Comparison of ENCODE assay signal across 2 cellular contexts in the genomic region with DNA sequence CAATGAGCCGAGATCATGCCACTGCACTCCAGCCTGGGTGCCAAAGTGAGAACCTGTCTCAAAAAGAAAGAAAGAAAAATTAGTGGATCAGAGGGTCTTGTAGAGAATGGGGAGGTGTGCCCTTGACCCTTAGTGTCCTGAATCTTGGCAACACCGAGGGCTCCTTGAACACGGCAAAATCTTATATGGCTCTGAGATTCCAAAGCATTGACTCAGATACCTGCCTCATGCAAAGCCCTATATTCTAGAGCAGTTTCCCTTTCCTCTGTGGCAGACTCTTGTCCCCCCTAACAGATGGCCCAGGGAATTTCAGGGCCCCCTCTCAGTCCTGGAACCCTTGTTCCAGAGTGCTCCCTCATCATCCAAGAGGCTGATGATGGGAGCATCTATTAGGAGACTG.
TF ChIP-seq lines count a peak whose summit lies in the region.

No MANE protein-coding gene starts in this region.

TF ChIP-seq in HCT116, 20 proteins besides CTCF, POLR2A, EP300 and RAD21:
- TF ChIP-seq, protein P1, sequence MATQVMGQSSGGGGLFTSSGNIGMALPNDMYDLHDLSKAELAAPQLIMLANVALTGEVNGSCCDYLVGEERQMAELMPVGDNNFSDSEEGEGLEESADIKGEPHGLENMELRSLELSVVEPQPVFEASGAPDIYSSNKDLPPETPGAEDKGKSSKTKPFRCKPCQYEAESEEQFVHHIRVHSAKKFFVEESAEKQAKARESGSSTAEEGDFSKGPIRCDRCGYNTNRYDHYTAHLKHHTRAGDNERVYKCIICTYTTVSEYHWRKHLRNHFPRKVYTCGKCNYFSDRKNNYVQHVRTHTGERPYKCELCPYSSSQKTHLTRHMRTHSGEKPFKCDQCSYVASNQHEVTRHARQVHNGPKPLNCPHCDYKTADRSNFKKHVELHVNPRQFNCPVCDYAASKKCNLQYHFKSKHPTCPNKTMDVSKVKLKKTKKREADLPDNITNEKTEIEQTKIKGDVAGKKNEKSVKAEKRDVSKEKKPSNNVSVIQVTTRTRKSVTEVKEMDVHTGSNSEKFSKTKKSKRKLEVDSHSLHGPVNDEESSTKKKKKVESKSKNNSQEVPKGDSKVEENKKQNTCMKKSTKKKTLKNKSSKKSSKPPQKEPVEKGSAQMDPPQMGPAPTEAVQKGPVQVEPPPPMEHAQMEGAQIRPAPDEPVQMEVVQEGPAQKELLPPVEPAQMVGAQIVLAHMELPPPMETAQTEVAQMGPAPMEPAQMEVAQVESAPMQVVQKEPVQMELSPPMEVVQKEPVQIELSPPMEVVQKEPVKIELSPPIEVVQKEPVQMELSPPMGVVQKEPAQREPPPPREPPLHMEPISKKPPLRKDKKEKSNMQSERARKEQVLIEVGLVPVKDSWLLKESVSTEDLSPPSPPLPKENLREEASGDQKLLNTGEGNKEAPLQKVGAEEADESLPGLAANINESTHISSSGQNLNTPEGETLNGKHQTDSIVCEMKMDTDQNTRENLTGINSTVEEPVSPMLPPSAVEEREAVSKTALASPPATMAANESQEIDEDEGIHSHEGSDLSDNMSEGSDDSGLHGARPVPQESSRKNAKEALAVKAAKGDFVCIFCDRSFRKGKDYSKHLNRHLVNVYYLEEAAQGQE (IDR thresholded peaks at IDR 0.05; ENCODE audit: low read depth), result no peak
- TF ChIP-seq CBX3 (IDR thresholded peaks at IDR 0.05; ENCODE audit: low read depth) (no peak), TCF7L2 (IDR thresholded peaks at IDR 0.05; ENCODE audit: borderline replicate concordance, extremely low read depth, insufficient read depth, insufficient read length) (no peak), MAX (IDR thresholded peaks at IDR 0.05) (no peak), ZBTB33 (IDR thresholded peaks at IDR 0.05; ENCODE audit: extremely low read depth, insufficient replicate concordance, low read length) (no peak), ELF1 (IDR thresholded peaks at IDR 0.05; ENCODE audit: borderline replicate concordance, low read depth) (no peak), SRF (IDR thresholded peaks at IDR 0.05; ENCODE audit: low read depth) (no peak), EZH2phosphoT487 (IDR thresholded peaks at IDR 0.05; ENCODE audit: borderline replicate concordance) (no peak), JUND (IDR thresholded peaks at IDR 0.05) (no peak), EZH2 (IDR thresholded peaks at IDR 0.05) (no peak)
TF ChIP-seq in HCT116: peak in this region for 0.

TF ChIP-seq in SK-N-SH, 30 proteins besides CTCF, POLR2A, EP300 and RAD21 (continued from another document):
- TF ChIP-seq ZBTB33 (IDR thresholded peaks at IDR 0.05; ENCODE audit: borderline replicate concordance, low read depth) (no peak), FOSL2 (IDR thresholded peaks at IDR 0.05; ENCODE audit: borderline replicate concordance, low read depth) (no peak), YY1 (IDR thresholded peaks at IDR 0.05; ENCODE audit: low read depth) (no peak), TAF1 (IDR thresholded peaks at IDR 0.05; ENCODE audit: borderline replicate concordance, low read depth, low read length) (no peak), TEAD4 (IDR thresholded peaks at IDR 0.05; ENCODE audit: borderline replicate concordance, insufficient read depth) (no peak)
